Comparison of ENCODE assay signal across 6 cellular contexts in genomic region chr2:49050265-49050664, GRCh38.
"Had no signal": no experiment of that assay in that cellular context is flagged by ENCODE, and none has a peak within 500 bp of the region (broad histone marks: within the 10 kb centered on the region; RNA-seq: fewer than 3 reads in every experiment).

No MANE protein-coding gene starts in this region.

- DNase-seq: GOT3, H7, HFFc6, KBM-7 had no signal

- H3K27ac ChIP-seq: HL-60 had no signal

- H3K4me3 ChIP-seq: HAP-1 had no signal

- H3K36me3 ChIP-seq: HAP-1 had no signal

- H3K9me3 ChIP-seq: HAP-1 had no signal
